In genomic region chr10:15290150-15290549, GRCh38 we compare ENCODE assay signal across 14 cellular contexts.
DNase-seq lines count a peak whose midpoint lies in the region; ATAC-seq lines count a peak whose summit lies in the region.
"Had no signal": no experiment of that assay in that cellular context is flagged by ENCODE, and none has a peak within 500 bp of the region (broad histone marks: within the 10 kb centered on the region; RNA-seq: fewer than 3 reads in every experiment).

No MANE protein-coding gene starts in this region.

- no peaks in the 10 kb centered on the region for H3K27me3 ChIP-seq in BLaER1 treated with 17β-estradiol and CSF1 and Interleukin-3, amounts not matched to agents 10 nM and 100 nM
- H3K27me3 ChIP-seq in SJCRH30 = no peaks in the 10 kb centered on the region

- H3K4me2 ChIP-seq in BLaER1 treated with 17β-estradiol and CSF1 and Interleukin-3, amounts not matched to agents 10 nM and 100 nM = peak overlapping the region; percentile 19 to 71 (median 48); a peak in 21 of 22 replicates

- DNase-seq in Kasumi-1 (lab: John Stamatoyannopoulos, UW) (peak; percentile 13 to 14), UCSD-AML1 (lab: John Stamatoyannopoulos, UW; ENCODE audit: unreplicated experiment) (peak; percentile 12), left colon (no peak), DMS153 treated with DMSO at 0.1 percent for 48 hours (lab: John Stamatoyannopoulos, UW; ENCODE audit: unreplicated experiment) (no peak), retina (no peak), SJCRH30 (no peak)
- DNase-seq: H7, NCI-H1417 treated with DMSO at 0.1 percent for 48 hours, NCI-H1930, NCI-H226, NCI-H524 treated with DMSO at 0.1 percent for 48 hours, RPMI8226 had no signal

- H3K9ac ChIP-seq in BLaER1 treated with 17β-estradiol and CSF1 and Interleukin-3, amounts not matched to agents 10 nM and 100 nM = no peak overlapping the region

- intact Hi-C loops in left colon (cut with DNase I, micrococcal nuclease) = no loop called here

- peaks cover 0 to 11% (median 5%) of the 10 kb centered on the region in 11 experiments; a peak in 4 of 22 replicates for H3K9me3 ChIP-seq in BLaER1 treated with 17β-estradiol and CSF1 and Interleukin-3, amounts not matched to agents 10 nM and 100 nM (replicated peaks in 1 of 11)
- H3K9me3 ChIP-seq in SJCRH30 (replicated peaks) = no peaks in the 10 kb centered on the region

- H3K4me3 ChIP-seq in BLaER1 treated with 17β-estradiol and CSF1 and Interleukin-3, amounts not matched to agents 10 nM and 100 nM = no peak overlapping the region
- no peak overlapping the region for H3K4me3 ChIP-seq in SJCRH30

- H3K27ac ChIP-seq in BLaER1 treated with 17β-estradiol and CSF1 and Interleukin-3, amounts not matched to agents 10 nM and 100 nM = peak overlapping the region in 2 of 11 experiments; percentile 9 to 26; a peak in 2 of 22 replicates
- no peak overlapping the region for H3K27ac ChIP-seq in SJCRH30
- H3K27ac ChIP-seq: C4-2B had no signal

- H3K36me3 ChIP-seq in BLaER1 treated with 17β-estradiol and CSF1 and Interleukin-3, amounts not matched to agents 10 nM and 100 nM = peaks cover 0 to 6% (median 0%) of the 10 kb centered on the region in 11 experiments; a peak in 2 of 22 replicates
- no peaks in the 10 kb centered on the region for H3K36me3 ChIP-seq in SJCRH30

- peaks cover 0 to 6% (median 0%) of the 10 kb centered on the region in 11 experiments; a peak in 1 of 22 replicates for H4K20me1 ChIP-seq in BLaER1 treated with 17β-estradiol and CSF1 and Interleukin-3, amounts not matched to agents 10 nM and 100 nM

- peak; percentile 63 for ATAC-seq in left colon

- peaks cover 19 to 30% (median 27%) of the 10 kb centered on the region in 10 experiments for H3K4me1 ChIP-seq in BLaER1 treated with 17β-estradiol and CSF1 and Interleukin-3, amounts not matched to agents 10 nM and 100 nM
- H3K4me1 ChIP-seq in SJCRH30 = no peaks in the 10 kb centered on the region

Comparison
In these comparisons a context has a peak if more than half of its experiments do, and no peak if none do; other contexts are left out.
1. DNase-seq: peak in Kasumi-1 (2 of 2) and UCSD-AML1 (single experiment); none in left colon (0 of 2), DMS153 treated with DMSO at 0.1 percent for 48 hours (single experiment), retina (single experiment) and SJCRH30 (0 of 2).